ENCODE assay signal across 21 cellular contexts in the genomic region with DNA sequence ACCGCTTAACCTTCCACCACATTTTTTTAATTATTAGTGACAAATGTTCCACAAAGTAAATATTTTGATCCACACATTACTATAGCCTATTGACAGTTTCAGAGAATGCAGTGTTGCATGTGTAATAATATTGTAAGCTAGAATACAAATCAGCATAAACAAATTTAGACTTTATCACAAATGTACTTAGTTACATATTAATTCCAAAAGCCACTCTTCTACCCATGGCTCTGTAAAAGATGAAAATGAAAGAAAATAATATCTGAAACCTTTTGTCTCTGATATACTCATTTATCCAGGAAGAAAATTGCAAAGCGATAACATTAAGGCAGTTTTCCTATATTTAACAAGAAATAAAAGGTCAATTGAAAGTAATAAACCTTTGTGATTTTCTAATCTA.
DNase-seq lines count a peak whose midpoint lies in the region; ATAC-seq lines count a peak whose summit lies in the region.
"Had no signal": no experiment of that assay in that cellular context is flagged by ENCODE, and none has a peak within 500 bp of the region (broad histone marks: within the 10 kb centered on the region; RNA-seq: fewer than 3 reads in every experiment).

No MANE protein-coding gene starts in this region.

- ATAC-seq in GM19324 (IDR thresholded peaks at IDR 0.05; ENCODE audit: low FRiP score, unreplicated experiment) (peak; percentile 51), HG02759 (IDR thresholded peaks at IDR 0.05; ENCODE audit: unreplicated experiment) (peak; percentile 36), HG03159 (IDR thresholded peaks at IDR 0.05; ENCODE audit: unreplicated experiment) (peak; percentile 42), GM18873 (IDR thresholded peaks at IDR 0.05; ENCODE audit: low FRiP score, unreplicated experiment) (no peak)

- no peak for DNase-seq in activated CD4-positive, alpha-beta T cell treated with anti-CD3 and anti-CD28 coated beads for 1 hour
- DNase-seq in activated T-cell treated with anti-CD3 and anti-CD28 coated beads, Interleukin-2, amount 50 U/mL, for 1 hour = no peak
- no peak for DNase-seq in activated CD8-positive, alpha-beta memory T cell treated with anti-CD3 and anti-CD28 coated beads for 24 hours
- DNase-seq: ACHN, C1 segment of cervical spinal cord, DMS 273 treated with DMSO at 0.1 percent for 48 hours, GDM1, GOT3, IMR-90, NCI-H187, NCI-H2107, NCI-H510A treated with DMSO at 0.1 percent for 48 hours, NCI-H82, OCI-M1, Right ventricle myocardium superior, SW 1271, T-helper 2 cell had no signal
